In the genomic region with DNA sequence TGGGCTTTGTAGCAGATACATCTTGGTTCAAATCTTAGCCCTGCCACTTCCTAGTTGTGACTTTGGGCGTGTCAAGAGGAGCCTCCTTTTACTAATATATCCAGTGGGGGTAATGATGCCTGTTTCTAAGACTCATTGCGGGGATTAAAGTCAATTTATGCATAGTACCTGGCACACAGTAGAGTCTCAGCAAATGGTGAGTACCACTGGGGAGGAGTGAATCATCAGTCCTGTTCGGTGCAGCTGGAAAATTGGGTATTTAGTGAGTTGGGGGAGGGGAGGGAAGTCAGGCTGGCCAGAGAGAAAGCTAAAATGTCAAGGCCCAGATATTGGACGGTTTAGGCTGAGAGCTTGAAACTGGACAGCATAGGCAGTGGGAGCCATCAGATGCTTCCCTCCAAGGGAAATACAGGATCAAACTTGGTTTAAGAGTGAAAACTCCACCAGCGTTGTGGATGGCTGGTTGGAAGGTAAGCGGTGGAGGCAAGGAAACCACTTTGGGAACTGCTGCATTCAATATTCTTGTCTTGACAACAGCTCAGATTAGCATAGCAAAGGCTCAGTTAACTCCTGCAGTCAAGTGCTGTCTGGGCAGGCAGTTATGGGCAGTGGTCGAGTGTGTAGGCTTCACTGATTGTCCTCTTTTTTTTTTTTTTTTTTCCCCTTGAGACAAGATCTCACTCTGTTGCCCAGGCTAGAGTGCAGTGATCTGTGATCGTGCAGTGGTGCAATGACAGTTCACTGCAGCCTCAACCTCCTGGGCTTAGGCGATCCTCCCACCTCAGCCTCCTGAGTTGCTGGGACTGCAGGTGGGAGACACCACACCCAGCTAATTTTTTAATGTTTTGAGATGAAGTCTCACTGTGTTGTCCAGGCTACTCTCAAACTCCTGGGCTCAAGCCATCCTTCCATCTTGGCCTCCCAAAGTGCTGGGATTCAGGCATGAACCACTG, we compare ENCODE assay signal across 24 cellular contexts. TPM values are rescaled to one million over a fixed set of nuclear protein-coding genes. Genes with fewer than 3 reads are reported as not detected.
DNase-seq lines count a peak whose midpoint lies in the region; ATAC-seq and FAIRE-seq lines count a peak whose summit lies in the region.
"Had no signal": no experiment of that assay in that cellular context is flagged by ENCODE, and none has a peak within 500 bp of the region (broad histone marks: within the 10 kb centered on the region; RNA-seq: fewer than 3 reads in every experiment).

No MANE protein-coding gene starts in this region.

- no peaks in the 10 kb centered on the region for H3K9me3 ChIP-seq in iPS-20b (ENCODE audit: insufficient read depth, low read depth, low read length)
- peaks cover 0 to 2% of the 10 kb centered on the region in 2 donors for H3K9me3 ChIP-seq in neuronal stem cell (replicated peaks in 1 of 2; ENCODE audit: control insufficient read depth in 2 of 2, insufficient read depth in 1 of 2, low read depth in 1 of 2, low read length in 2 of 2)
- H3K9me3 ChIP-seq: mucosa of descending colon, right lobe of liver, uterus had no signal

- peaks cover 67% of the 10 kb centered on the region for H3K4me1 Mint-ChIP-seq in activated CD4-positive, alpha-beta T cell treated with anti-CD3 and anti-CD28 coated beads for 36 hours
- peaks cover 66% of the 10 kb centered on the region for H3K4me1 Mint-ChIP-seq in activated CD4-positive, alpha-beta T cell treated with anti-CD3 and anti-CD28 coated beads, Interleukin-2, amount 10 ng/mL, durations not matched to agents 7 days and 5 days
- H3K4me1 Mint-ChIP-seq in activated T-helper 1 cell treated with anti-CD3 and anti-CD28 coated beads, Interleukin-12 subunit alpha, Interleukin-12 subunit beta, Interleukin-2, Interleukin-4 antibody, amounts not matched to agents 30 ng/mL and 10 ng/mL and 1 ng/mL, durations not matched to agents 14 hours and 24 hours and 36 hours (ENCODE audit: low read depth), result peaks cover 77% of the 10 kb centered on the region

- DNase-seq in activated CD4-positive, alpha-beta T cell treated with anti-CD3 and anti-CD28 coated beads for 36 hours, result no peak
- no peak for DNase-seq in activated CD4-positive, alpha-beta T cell treated with anti-CD3 and anti-CD28 coated beads, Interleukin-2, amount 10 ng/mL, durations not matched to agents 7 days and 5 days
- no peak for DNase-seq in GM18507 (ENCODE audit: extremely low spot score, insufficient read length, low read depth)
- no peak for DNase-seq in activated T-helper 1 cell treated with anti-CD3 and anti-CD28 coated beads, Interleukin-12 subunit alpha, Interleukin-12 subunit beta, Interleukin-2, Interleukin-4 antibody, amounts not matched to agents 30 ng/mL and 10 ng/mL and 1 ng/mL, durations not matched to agents 14 hours and 24 hours and 36 hours (ENCODE audit: low spot score)
- no peak for DNase-seq in DMS114 treated with DMSO at 0.1 percent for 48 hours (lab: John Stamatoyannopoulos, UW; ENCODE audit: unreplicated experiment)
- DNase-seq in neuronal stem cell (ENCODE audit: low spot score), result no peak
- no peak for DNase-seq in RPMI8226
- DNase-seq: activated CD4-positive, CD25-positive, alpha-beta regulatory T cell; amygdala; C1 segment of cervical spinal cord; DMS79 treated with DMSO at 0.1 percent for 48 hours; endodermal cell; left colon; mucosa of descending colon; NCI-H1694; right lobe of liver; uterus had no signal

- H3K36me3 ChIP-seq in iPS-20b (ENCODE audit: insufficient read depth, low read depth, low read length) (no peaks in the 10 kb centered on the region), neuronal stem cell (replicated peaks in 1 of 2; ENCODE audit: control insufficient read depth in 2 of 2, insufficient read depth in 2 of 2, low read length in 2 of 2) (no peaks in the 10 kb centered on the region)
- H3K36me3 ChIP-seq: right lobe of liver, uterus had no signal

- no CpG with 5 or more reads among the region's 9 CpGs for WGBS in neuronal stem cell (ENCODE audit: extremely low coverage in 2 of 2, insufficient read length in 2 of 2, insufficient replicate concordance in 1 of 2), 2 donors

- no peak overlapping the region for H3K23ac ChIP-seq in neuronal stem cell (ENCODE audit: low read depth, low read length, poor library complexity)

- H3K4me1 ChIP-seq in iPS-20b (ENCODE audit: insufficient read depth, low read length), result peaks cover 5% of the 10 kb centered on the region
- peaks cover 0 to 4% of the 10 kb centered on the region in 2 donors for H3K4me1 ChIP-seq in neuronal stem cell (ENCODE audit: control insufficient read depth in 2 of 2, insufficient read depth in 1 of 2, low read depth in 1 of 2, low read length in 2 of 2)
- H3K4me1 ChIP-seq: right lobe of liver, uterus had no signal

- H3K27me3 ChIP-seq in iPS-20b (ENCODE audit: insufficient read depth, low read length) (no peaks in the 10 kb centered on the region), neuronal stem cell (ENCODE audit: control insufficient read depth in 3 of 3, insufficient read depth in 3 of 3, low read depth in 1 of 3, low read length in 3 of 3) (no peaks in the 10 kb centered on the region)
- H3K27me3 ChIP-seq: right lobe of liver, uterus had no signal

- H2AK5ac ChIP-seq in neuronal stem cell (ENCODE audit: low read depth, low read length), result no peak overlapping the region

- H3K4ac ChIP-seq in neuronal stem cell (ENCODE audit: low read length), result no peak overlapping the region

- H3K9me3 Mint-ChIP-seq in activated CD4-positive, alpha-beta T cell treated with anti-CD3 and anti-CD28 coated beads for 36 hours (ENCODE audit: low read depth), result no peaks in the 10 kb centered on the region
- H3K9me3 Mint-ChIP-seq in activated CD4-positive, alpha-beta T cell treated with anti-CD3 and anti-CD28 coated beads, Interleukin-2, amount 10 ng/mL, durations not matched to agents 7 days and 5 days, result peaks cover 11% of the 10 kb centered on the region
- peaks cover 4% of the 10 kb centered on the region for H3K9me3 Mint-ChIP-seq in activated T-helper 1 cell treated with anti-CD3 and anti-CD28 coated beads, Interleukin-12 subunit alpha, Interleukin-12 subunit beta, Interleukin-2, Interleukin-4 antibody, amounts not matched to agents 30 ng/mL and 10 ng/mL and 1 ng/mL, durations not matched to agents 14 hours and 24 hours and 36 hours

- H3K9ac ChIP-seq in iPS-20b (ENCODE audit: low read depth, low read length), result no peak overlapping the region
- no peak overlapping the region for H3K9ac ChIP-seq in neuronal stem cell (ENCODE audit: low read depth, low read length, poor library complexity)

- ATAC-seq in activated CD4-positive, alpha-beta T cell treated with anti-CD3 and anti-CD28 coated beads for 36 hours, result peak; percentile 59
- ATAC-seq: HCT116, left colon, mucosa of descending colon, right lobe of liver had no signal

- H3K79me1 ChIP-seq in neuronal stem cell (ENCODE audit: low read depth, low read length), result no peaks in the 10 kb centered on the region

- H3K36me3 Mint-ChIP-seq in activated CD4-positive, alpha-beta T cell treated with anti-CD3 and anti-CD28 coated beads for 36 hours (ENCODE audit: low read depth), result peaks cover 69% of the 10 kb centered on the region
- peaks cover 61% of the 10 kb centered on the region for H3K36me3 Mint-ChIP-seq in activated CD4-positive, alpha-beta T cell treated with anti-CD3 and anti-CD28 coated beads, Interleukin-2, amount 10 ng/mL, durations not matched to agents 7 days and 5 days (ENCODE audit: low read depth)
- H3K36me3 Mint-ChIP-seq in activated T-helper 1 cell treated with anti-CD3 and anti-CD28 coated beads, Interleukin-12 subunit alpha, Interleukin-12 subunit beta, Interleukin-2, Interleukin-4 antibody, amounts not matched to agents 30 ng/mL and 10 ng/mL and 1 ng/mL, durations not matched to agents 14 hours and 24 hours and 36 hours (ENCODE audit: low read depth), result peaks cover 52% of the 10 kb centered on the region

- no peak overlapping the region for H2BK12ac ChIP-seq in neuronal stem cell (ENCODE audit: low read length)

- FAIRE-seq in GM18507 (lab: Jason Lieb, UNC), result peak; percentile 55
- FAIRE-seq: A204.1 had no signal

- H3K4me2 ChIP-seq in neuronal stem cell (ENCODE audit: insufficient read depth, low read length, poor library complexity, severe bottlenecking), result no peak overlapping the region
- H3K4me2 ChIP-seq: hepatocyte had no signal

- H2AFZ ChIP-seq in neuronal stem cell (ENCODE audit: low read length), result no peak overlapping the region
- H2AFZ ChIP-seq: hepatocyte had no signal

- CTCF ChIA-PET in activated CD4-positive, alpha-beta T cell treated with anti-CD3 and anti-CD28 coated beads for 36 hours (lab: Charles Lee), result interaction anchor here (0.5 to 1.9 kb wide), 8 partner anchors 10 to 373 kb away, joined by 3 to 5 read pairs (median 3); no protein-coding TSS in a partner anchor
- CTCF ChIA-PET in activated CD4-positive, alpha-beta T cell treated with anti-CD3 and anti-CD28 coated beads, Interleukin-2, amount 10 ng/mL, durations not matched to agents 7 days and 5 days (lab: Charles Lee), result interaction anchor here (0.6 to 1.3 kb wide), 4 partner anchors 11 to 50 kb away, joined by 3 to 5 read pairs (median 4); no protein-coding TSS in a partner anchor

- POLR2A ChIA-PET in activated CD4-positive, alpha-beta T cell treated with anti-CD3 and anti-CD28 coated beads for 36 hours (lab: Charles Lee), result no interaction called here
- POLR2A ChIA-PET in activated CD4-positive, alpha-beta T cell treated with anti-CD3 and anti-CD28 coated beads, Interleukin-2, amount 10 ng/mL, durations not matched to agents 7 days and 5 days (lab: Charles Lee), result no interaction called here

- H2BK120ac ChIP-seq in neuronal stem cell (ENCODE audit: low read depth, low read length), result no peak overlapping the region

- no peak overlapping the region for H3K18ac ChIP-seq in neuronal stem cell (ENCODE audit: low read length)

- H3K4me3 Mint-ChIP-seq in activated CD4-positive, alpha-beta T cell treated with anti-CD3 and anti-CD28 coated beads for 36 hours, result no peak overlapping the region
- no peak overlapping the region for H3K4me3 Mint-ChIP-seq in activated CD4-positive, alpha-beta T cell treated with anti-CD3 and anti-CD28 coated beads, Interleukin-2, amount 10 ng/mL, durations not matched to agents 7 days and 5 days
- no peak overlapping the region for H3K4me3 Mint-ChIP-seq in activated T-helper 1 cell treated with anti-CD3 and anti-CD28 coated beads, Interleukin-12 subunit alpha, Interleukin-12 subunit beta, Interleukin-2, Interleukin-4 antibody, amounts not matched to agents 30 ng/mL and 10 ng/mL and 1 ng/mL, durations not matched to agents 14 hours and 24 hours and 36 hours
- H3K4me3 Mint-ChIP-seq: endodermal cell had no signal

- no peak overlapping the region for H4K91ac ChIP-seq in neuronal stem cell (ENCODE audit: low read depth, low read length, poor library complexity)

- no peak overlapping the region for H2BK15ac ChIP-seq in neuronal stem cell (ENCODE audit: low read length)

- H3K27ac ChIP-seq in iPS-20b (ENCODE audit: low read length) (no peak overlapping the region), neuronal stem cell (replicated peaks; ENCODE audit: low read length) (no peak overlapping the region)
- H3K27ac ChIP-seq: hepatocyte, right lobe of liver, uterus had no signal

- no peak overlapping the region for H2BK5ac ChIP-seq in neuronal stem cell (ENCODE audit: low read length)

- 0 out of 2 replicates have a peak overlapping the region, but pooled peaks have one; percentile 15 for H3K4me3 ChIP-seq in iPS-20b (ENCODE audit: low read length)
- no peak overlapping the region for H3K4me3 ChIP-seq in neuronal stem cell (ENCODE audit: low read length in 2 of 2)
- H3K4me3 ChIP-seq: hepatocyte, mucosa of descending colon, right lobe of liver, uterus had no signal

- no peak overlapping the region for H4K8ac ChIP-seq in neuronal stem cell (ENCODE audit: low read depth, low read length)

- intact Hi-C loops in activated CD4-positive, alpha-beta T cell treated with anti-CD3 and anti-CD28 coated beads for 36 hours (cut with DNase I, micrococcal nuclease), result no loop called here
- intact Hi-C loops in activated T-helper 1 cell treated with anti-CD3 and anti-CD28 coated beads, Interleukin-12 subunit alpha, Interleukin-12 subunit beta, Interleukin-2, Interleukin-4 antibody, amounts not matched to agents 30 ng/mL and 10 ng/mL and 1 ng/mL, durations not matched to agents 14 hours and 24 hours and 36 hours (cut with micrococcal nuclease), result no loop called here

- H3K27me3 Mint-ChIP-seq in activated CD4-positive, alpha-beta T cell treated with anti-CD3 and anti-CD28 coated beads for 36 hours, result no peaks in the 10 kb centered on the region
- no peaks in the 10 kb centered on the region for H3K27me3 Mint-ChIP-seq in activated CD4-positive, alpha-beta T cell treated with anti-CD3 and anti-CD28 coated beads, Interleukin-2, amount 10 ng/mL, durations not matched to agents 7 days and 5 days
- H3K27me3 Mint-ChIP-seq in activated T-helper 1 cell treated with anti-CD3 and anti-CD28 coated beads, Interleukin-12 subunit alpha, Interleukin-12 subunit beta, Interleukin-2, Interleukin-4 antibody, amounts not matched to agents 30 ng/mL and 10 ng/mL and 1 ng/mL, durations not matched to agents 14 hours and 24 hours and 36 hours (ENCODE audit: insufficient read depth), result no peaks in the 10 kb centered on the region

- H3K14ac ChIP-seq in neuronal stem cell (ENCODE audit: low read length), result no peak overlapping the region

- peak overlapping the region; percentile 40 for H3K27ac Mint-ChIP-seq in activated CD4-positive, alpha-beta T cell treated with anti-CD3 and anti-CD28 coated beads for 36 hours
- no peak overlapping the region for H3K27ac Mint-ChIP-seq in activated CD4-positive, alpha-beta T cell treated with anti-CD3 and anti-CD28 coated beads, Interleukin-2, amount 10 ng/mL, durations not matched to agents 7 days and 5 days
- H3K27ac Mint-ChIP-seq in activated T-helper 1 cell treated with anti-CD3 and anti-CD28 coated beads, Interleukin-12 subunit alpha, Interleukin-12 subunit beta, Interleukin-2, Interleukin-4 antibody, amounts not matched to agents 30 ng/mL and 10 ng/mL and 1 ng/mL, durations not matched to agents 14 hours and 24 hours and 36 hours, result peak overlapping the region; percentile 61
- H3K27ac Mint-ChIP-seq: endodermal cell had no signal

RNA-seq across cellular contexts. Expression of gene PPP1R16B, which starts 12.9 kb away (rescaled TPM):
- total RNA-seq in activated CD4-positive, alpha-beta T cell treated with anti-CD3 and anti-CD28 coated beads for 36 hours, result 10 to 100 TPM; 78.8 to 84.0 TPM
- total RNA-seq in activated CD4-positive, alpha-beta T cell treated with anti-CD3 and anti-CD28 coated beads, Interleukin-2, amount 10 ng/mL, durations not matched to agents 7 days and 5 days, result 10 to 100 TPM; 63.6 to 67.4 TPM
- total RNA-seq in activated T-helper 1 cell treated with anti-CD3 and anti-CD28 coated beads, Interleukin-12 subunit alpha, Interleukin-12 subunit beta, Interleukin-2, Interleukin-4 antibody, amounts not matched to agents 30 ng/mL and 10 ng/mL and 1 ng/mL, durations not matched to agents 14 hours and 24 hours and 36 hours, result 139 and 143 TPM in 2 replicates
- polyA plus RNA-seq in neuronal stem cell (2013, experiment 1 of 2), result 1.3 TPM
- 1.3 TPM for polyA plus RNA-seq in neuronal stem cell (2013, experiment 2 of 2)
- total RNA-seq: chondrocyte, MCF 10A, osteocyte had no signal
